In the genomic region with DNA sequence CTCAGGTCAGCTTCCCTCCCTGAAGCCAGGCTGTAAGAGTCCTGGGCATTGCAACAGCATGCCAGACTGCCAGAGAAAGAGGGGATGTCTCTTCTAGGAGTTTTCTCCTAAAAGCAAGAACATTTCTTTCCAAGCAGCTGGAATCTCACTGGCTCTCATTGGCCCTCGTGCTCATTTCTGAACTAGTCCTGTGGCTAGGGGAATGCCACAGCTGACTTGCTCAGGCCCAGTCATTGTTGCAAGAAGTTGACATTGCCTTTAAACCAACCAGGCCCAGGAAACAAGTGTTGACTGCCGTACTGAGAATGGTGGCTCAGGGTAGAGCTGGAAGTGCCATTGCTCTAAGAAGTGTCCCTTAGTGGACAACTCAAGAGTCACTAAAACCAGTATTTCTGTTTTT, we compare ENCODE assay signal across 10 cellular contexts. TPM values are rescaled to one million over a fixed set of nuclear protein-coding genes. Genes with fewer than 3 reads are reported as not detected.
DNase-seq lines count a peak whose midpoint lies in the region; ATAC-seq and TF ChIP-seq lines count a peak whose summit lies in the region.
"Had no signal": no experiment of that assay in that cellular context is flagged by ENCODE, and none has a peak within 500 bp of the region (broad histone marks: within the 10 kb centered on the region; RNA-seq: fewer than 3 reads in every experiment).

No MANE protein-coding gene starts in this region.

- H3K18ac ChIP-seq in mesendoderm (ENCODE audit: low read length) = no peak overlapping the region

- H3K27me3 ChIP-seq in mesendoderm (ENCODE audit: insufficient read depth, low read length, poor library complexity) (no peaks in the 10 kb centered on the region), gastroesophageal sphincter (no peaks in the 10 kb centered on the region)
- H3K27me3 ChIP-seq: brain microvascular endothelial cell had no signal

- H3K4me1 ChIP-seq in mesendoderm (ENCODE audit: control insufficient read depth, low read depth, low read length) (no peaks in the 10 kb centered on the region), gastroesophageal sphincter (no peaks in the 10 kb centered on the region)

- no CpG with 5 or more reads among the region's 2 CpGs for WGBS in mesendoderm (ENCODE audit: extremely low coverage, insufficient coverage, low lambda C conversion rate)
- 67% methylated on average over 2 of the region's 2 CpGs; no CpG with 5 or more reads in 1 of the 2 donors for WGBS in gastroesophageal sphincter (ENCODE audit: low coverage in 1 of 2), 2 donors

- DNase-seq in activated T-cell treated with anti-CD3 and anti-CD28 coated beads, Interleukin-2, amount 50 U/mL, for 48 hours = peak; percentile 43 to 46
- DNase-seq in HK-2 (ENCODE audit: unreplicated experiment) (no peak), mesendoderm (no peak), 8988T (no peak)
- DNase-seq: NCI-H2081 had no signal

- TF ChIP-seq EP300 in gastroesophageal sphincter (IDR thresholded peaks at IDR 0.05) = no peak

- H3K4me2 ChIP-seq in mesendoderm (ENCODE audit: low read length) = no peak overlapping the region

- H2BK5ac ChIP-seq in mesendoderm (ENCODE audit: low read length) = no peak overlapping the region

- H3K36me3 ChIP-seq in mesendoderm (ENCODE audit: control insufficient read depth, insufficient read depth, low read length) (no peaks in the 10 kb centered on the region), gastroesophageal sphincter (no peaks in the 10 kb centered on the region)
- H3K36me3 ChIP-seq: brain microvascular endothelial cell had no signal

- no peak overlapping the region for H3K56ac ChIP-seq in mesendoderm (ENCODE audit: low read length)

- no peak for TF ChIP-seq POLR2A in gastroesophageal sphincter (IDR thresholded peaks at IDR 0.05)

- H3K27ac ChIP-seq in mesendoderm (ENCODE audit: low read depth, low read length) (no peak overlapping the region), gastroesophageal sphincter (no peak overlapping the region)
- H3K27ac ChIP-seq: brain microvascular endothelial cell had no signal

- H3K4me3 ChIP-seq in mesendoderm (ENCODE audit: low read length) = no peak overlapping the region
- H3K4me3 ChIP-seq in gastroesophageal sphincter = no peak overlapping the region

- no peak for TF ChIP-seq CTCF in gastroesophageal sphincter (IDR thresholded peaks at IDR 0.05)

- H2BK120ac ChIP-seq in mesendoderm (ENCODE audit: low read depth, low read length) = no peak overlapping the region

- no peaks in the 10 kb centered on the region for H3K79me2 ChIP-seq in mesendoderm (ENCODE audit: control insufficient read depth, insufficient read depth, low read length)

- no peak overlapping the region for H3K9ac ChIP-seq in mesendoderm (ENCODE audit: low read length)

- H3K9me3 ChIP-seq in gastroesophageal sphincter = no peaks in the 10 kb centered on the region

- no peak overlapping the region for H3K23ac ChIP-seq in mesendoderm (ENCODE audit: low read length)

- H4K8ac ChIP-seq in mesendoderm (ENCODE audit: low read depth, low read length) = no peak overlapping the region

- ATAC-seq in GM18508 (IDR thresholded peaks at IDR 0.05; ENCODE audit: insufficient read depth, unreplicated experiment) (peak; percentile 81), GM19372 (IDR thresholded peaks at IDR 0.05; ENCODE audit: low read depth, unreplicated experiment) (peak; percentile 72), HG02938 (IDR thresholded peaks at IDR 0.05; ENCODE audit: unreplicated experiment) (peak; percentile 68), gastroesophageal sphincter (no peak)

- H2AK5ac ChIP-seq in mesendoderm (ENCODE audit: low read length) = no peak overlapping the region

- H4K5ac ChIP-seq in mesendoderm (ENCODE audit: low read length) = no peak overlapping the region

- H2BK15ac ChIP-seq in mesendoderm (replicated peaks; ENCODE audit: low read depth) = no peak overlapping the region

- no peaks in the 10 kb centered on the region for H3K79me1 ChIP-seq in mesendoderm (ENCODE audit: low read length)

- no peak overlapping the region for H3K4ac ChIP-seq in mesendoderm (ENCODE audit: low read depth, low read length)

RNA-seq across cellular contexts. Expression of gene CEP120, which starts 15.0 kb away (rescaled TPM):
- 10.3 TPM for polyA plus RNA-seq in mesendoderm (2013, experiment 1 of 2)
- polyA plus RNA-seq in mesendoderm (2013, experiment 2 of 2) = 10.2 TPM
- total RNA-seq in gastroesophageal sphincter = 10 to 100 TPM; 17.2 to 26.8 (median 19.8) TPM

Comparison
In these comparisons a context has a peak if more than half of its experiments do, and no peak if none do; other contexts are left out.
1. DNase-seq: peak in activated T-cell treated with anti-CD3 and anti-CD28 coated beads, Interleukin-2, amount 50 U/mL, for 48 hours (2 of 2); none in HK-2 (single experiment), mesendoderm (single experiment) and 8988T (single experiment).